In the genomic region with DNA sequence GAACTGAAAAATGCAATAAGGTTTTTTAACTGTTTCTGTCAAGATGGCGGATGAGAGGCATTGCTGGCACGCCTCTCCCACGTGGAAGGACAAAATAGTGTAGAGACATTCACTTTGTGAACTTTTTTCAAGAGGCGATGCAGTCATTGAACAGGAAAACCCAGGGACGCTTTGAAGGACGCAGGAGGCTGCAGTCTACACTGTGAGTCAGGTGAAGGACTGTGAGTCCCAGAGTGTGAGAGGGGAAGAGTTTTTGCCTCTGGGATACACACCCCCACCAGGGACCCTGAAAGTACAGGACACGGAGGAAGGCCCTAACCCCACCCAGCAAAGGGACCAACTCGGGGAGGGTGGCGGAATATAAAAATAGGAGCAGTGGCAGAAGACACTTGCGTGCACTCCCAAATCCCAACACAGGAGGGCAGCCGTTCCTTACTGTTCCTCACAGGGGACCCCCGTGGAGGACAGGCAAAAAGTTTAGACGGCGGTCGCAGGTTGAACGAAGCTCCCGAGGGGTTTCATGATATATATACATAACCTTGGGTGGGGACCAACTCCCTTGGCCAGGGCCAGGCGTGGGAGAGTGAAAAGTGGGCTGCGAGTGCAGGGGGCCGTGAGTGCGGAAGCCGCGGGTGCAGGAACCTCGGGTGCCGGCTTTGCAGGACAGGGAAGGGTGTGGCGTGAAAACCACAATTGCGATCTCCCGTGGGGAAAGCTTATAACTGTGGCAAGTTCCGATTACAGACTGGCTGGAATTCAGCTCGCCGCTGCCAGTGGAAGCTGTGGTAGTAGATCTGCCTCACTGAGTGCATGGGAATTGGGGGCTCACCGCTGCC, we compare ENCODE assay signal across 8 cellular contexts.
DNase-seq lines count a peak whose midpoint lies in the region; ATAC-seq and TF ChIP-seq lines count a peak whose summit lies in the region.

No MANE protein-coding gene starts in this region.

- H3K9ac ChIP-seq in trophoblast cell (ENCODE audit: low read length), result no peak overlapping the region

- H3K4me3 Mint-ChIP-seq in activated naive CD4-positive, alpha-beta T cell treated with anti-CD3 and anti-CD28 coated beads for 36 hours, result peak overlapping the region; percentile 70

- H3K9me3 ChIP-seq in trophoblast cell (ENCODE audit: insufficient read depth, low read depth, low read length) (peaks cover 5% of the 10 kb centered on the region), thoracic aorta (no peaks in the 10 kb centered on the region)

- H3K23ac ChIP-seq in trophoblast cell (ENCODE audit: low read length), result no peak overlapping the region

- no peaks in the 10 kb centered on the region for H3K36me3 ChIP-seq in trophoblast cell (ENCODE audit: control insufficient read depth in 1 of 2, insufficient read depth in 2 of 2, low read length in 2 of 2)
- H3K36me3 ChIP-seq in thoracic aorta, result no peaks in the 10 kb centered on the region

- H3K4me2 ChIP-seq in trophoblast cell (ENCODE audit: low read length), result no peak overlapping the region

- peak overlapping the region; percentile 3 for H4K12ac ChIP-seq in trophoblast cell (ENCODE audit: low read depth, low read length)

- intact Hi-C loops in activated naive CD4-positive, alpha-beta T cell treated with anti-CD3 and anti-CD28 coated beads for 36 hours (cut with micrococcal nuclease), result loop anchor here (1.0 to 5.0 kb wide), 6 partner anchors 72 to 393 kb away; a partner anchor contains a TSS

- TF ChIP-seq CTCF in C4-2B (conservative IDR thresholded peaks at IDR 0.05) (peak; percentile 93), thoracic aorta (IDR thresholded peaks at IDR 0.05) (peak; percentile 82)

- H2AFZ ChIP-seq in trophoblast cell (ENCODE audit: insufficient read depth, low read length, poor library complexity), result no peak overlapping the region

- no peak overlapping the region for H4K91ac ChIP-seq in trophoblast cell (ENCODE audit: low read depth, low read length)

- CTCF ChIA-PET in activated naive CD4-positive, alpha-beta T cell treated with anti-CD3 and anti-CD28 coated beads for 36 hours (lab: Charles Lee), result interaction anchor here (0.6 to 4.7 kb wide), 24 partner anchors 14 to 223 kb away, joined by 3 to 129 read pairs (median 4); a partner anchor contains a TSS

- DNase-seq in HuH-7.5 (ENCODE audit: low spot score), result peak; percentile 19
- peak; percentile 71 for DNase-seq in SK-N-DZ (ENCODE audit: low spot score)
- DNase-seq in activated naive CD4-positive, alpha-beta T cell treated with anti-CD3 and anti-CD28 coated beads for 36 hours, result peak; percentile 85
- peak; percentile 46 for DNase-seq in glomerular visceral epithelial cell (ENCODE audit: extremely low spot score)
- peak; percentile 34 to 64 for DNase-seq in trophoblast cell
- DNase-seq in thoracic aorta (ENCODE audit: low spot score), result peak; percentile 12

- H3K27me3 ChIP-seq in trophoblast cell (ENCODE audit: insufficient read depth, low read length), result no peaks in the 10 kb centered on the region
- no peaks in the 10 kb centered on the region for H3K27me3 ChIP-seq in thoracic aorta (replicated peaks; ENCODE audit: insufficient read depth)

- no peaks in the 10 kb centered on the region for H3K79me1 ChIP-seq in trophoblast cell (ENCODE audit: low read length)

- no peak overlapping the region for H3K18ac ChIP-seq in trophoblast cell (ENCODE audit: low read length)

- H3K9me3 Mint-ChIP-seq in activated naive CD4-positive, alpha-beta T cell treated with anti-CD3 and anti-CD28 coated beads for 36 hours, result no peaks in the 10 kb centered on the region

- peaks cover 14% of the 10 kb centered on the region for H3K27me3 Mint-ChIP-seq in activated naive CD4-positive, alpha-beta T cell treated with anti-CD3 and anti-CD28 coated beads for 36 hours (ENCODE audit: low read depth)

- H3K27ac ChIP-seq in C4-2B (no peak overlapping the region), trophoblast cell (ENCODE audit: low read depth, low read length) (no peak overlapping the region), thoracic aorta (no peak overlapping the region)

- H3K4ac ChIP-seq in trophoblast cell (ENCODE audit: low read depth, low read length), result no peak overlapping the region

- peaks cover 16% of the 10 kb centered on the region for H3K4me1 Mint-ChIP-seq in activated naive CD4-positive, alpha-beta T cell treated with anti-CD3 and anti-CD28 coated beads for 36 hours (ENCODE audit: low read depth)

- H2BK12ac ChIP-seq in trophoblast cell (ENCODE audit: low read length), result no peak overlapping the region

- peak overlapping the region; percentile 16 for H3K27ac Mint-ChIP-seq in activated naive CD4-positive, alpha-beta T cell treated with anti-CD3 and anti-CD28 coated beads for 36 hours

- no peak overlapping the region for H3K4me3 ChIP-seq in trophoblast cell (ENCODE audit: low read depth, low read length)
- H3K4me3 ChIP-seq in thoracic aorta, result peak overlapping the region; percentile 66

- no peak overlapping the region for H2AK5ac ChIP-seq in trophoblast cell (ENCODE audit: low read length)

- H2BK120ac ChIP-seq in trophoblast cell (ENCODE audit: insufficient read depth, low read length, poor library complexity), result no peak overlapping the region

- H4K8ac ChIP-seq in trophoblast cell (ENCODE audit: low read depth, low read length), result no peak overlapping the region

- H3K36me3 Mint-ChIP-seq in activated naive CD4-positive, alpha-beta T cell treated with anti-CD3 and anti-CD28 coated beads for 36 hours (ENCODE audit: low read depth), result no peaks in the 10 kb centered on the region

- no peak overlapping the region for H3K14ac ChIP-seq in trophoblast cell (ENCODE audit: low read length)

- WGBS in trophoblast cell (ENCODE audit: extremely low coverage, insufficient coverage, insufficient read length), result no CpG with 5 or more reads among the region's 32 CpGs

- ATAC-seq in thoracic aorta (ENCODE audit: insufficient number of reproducible peaks, low FRiP score, low read depth) (no peak), HG02759 (IDR thresholded peaks at IDR 0.05; ENCODE audit: unreplicated experiment) (no peak)

- H2BK5ac ChIP-seq in trophoblast cell (ENCODE audit: low read depth, low read length, poor library complexity), result no peak overlapping the region

- no peaks in the 10 kb centered on the region for H3K4me1 ChIP-seq in trophoblast cell (ENCODE audit: control insufficient read depth in 1 of 2, insufficient read depth in 2 of 2, low read length in 2 of 2)
- no peaks in the 10 kb centered on the region for H3K4me1 ChIP-seq in thoracic aorta (ENCODE audit: control insufficient read depth in 1 of 2, low read depth in 2 of 2)

- no peaks in the 10 kb centered on the region for H3K79me2 ChIP-seq in trophoblast cell (ENCODE audit: control insufficient read depth, insufficient read depth, low read length, poor library complexity)

Comparison
In these comparisons a context has a peak if more than half of its experiments do, and no peak if none do; other contexts are left out.
1. DNase-seq: peak in every context shown above with its lines; median percentile 85 in activated naive CD4-positive, alpha-beta T cell treated with anti-CD3 and anti-CD28 coated beads for 36 hours; 71 in SK-N-DZ; 49 in trophoblast cell; 46 in glomerular visceral epithelial cell; 19 in HuH-7.5; 12 in thoracic aorta.